14 cellular contexts compared by ENCODE assay signal in genomic region chr16:57620316-57621231, GRCh38. TPM values are rescaled to one million over a fixed set of nuclear protein-coding genes. Genes with fewer than 3 reads are reported as not detected.
DNase-seq lines count a peak whose midpoint lies in the region; ATAC-seq, FAIRE-seq and TF ChIP-seq lines count a peak whose summit lies in the region.
"Had no signal": no experiment of that assay in that cellular context is flagged by ENCODE, and none has a peak within 500 bp of the region (broad histone marks: within the 10 kb centered on the region; RNA-seq: fewer than 3 reads in every experiment).

No MANE protein-coding gene starts in this region.

- no peaks in the 10 kb centered on the region for H3K9me3 Mint-ChIP-seq in mesothelial cell of epicardium
- H3K9me3 Mint-ChIP-seq: activated T-cell treated with anti-CD3 and anti-CD28 coated beads, Interleukin-2, amount 50 U/mL, for 24 hours; CD4-positive, CD25-positive, alpha-beta regulatory T cell; neural crest cell had no signal

- H3K4me2 ChIP-seq in mammary epithelial cell (ENCODE audit: insufficient read depth, low read depth, low read length) = peak overlapping the region; percentile 97
- H3K4me2 ChIP-seq: KMS-11 had no signal

- WGBS in mammary epithelial cell (ENCODE audit: low coverage, missing lambda C conversion rate) = under 1% methylated on average over 26 of the region's 27 CpGs

- H4K20me1 ChIP-seq in mammary epithelial cell (ENCODE audit: insufficient read depth, low read length) = no peaks in the 10 kb centered on the region

- ATAC-seq in GM19023 (IDR thresholded peaks at IDR 0.05; ENCODE audit: unreplicated experiment) (no peak), GM21423 (IDR thresholded peaks at IDR 0.05; ENCODE audit: unreplicated experiment) (no peak)

- TF ChIP-seq CTCF in right atrium auricular region (IDR thresholded peaks at IDR 0.05) (no peak), mammary epithelial cell (conservative IDR thresholded peaks at IDR 0.05 in 1 of 2, IDR thresholded peaks at IDR 0.05 in 1 of 2; ENCODE audit: extremely low read depth in 1 of 2, insufficient read depth in 1 of 2, low read depth in 1 of 2, low read length in 2 of 2) (no peak), mesothelial cell of epicardium (IDR thresholded peaks at IDR 0.05; ENCODE audit: unreplicated experiment) (no peak), uterus (IDR thresholded peaks at IDR 0.05) (no peak)

- DNase-seq in cardiac septum (ENCODE audit: low spot score) = peak; percentile 63
- no peak for DNase-seq in right atrium auricular region (ENCODE audit: low spot score)
- peak; percentile 71 for DNase-seq in mammary epithelial cell
- peak; percentile 14 to 64 for DNase-seq in mesothelial cell of epicardium (ENCODE audit: low spot score in 2 of 2, unreplicated experiment in 2 of 2)
- peak; percentile 11 to 12 for DNase-seq in uterus
- no peak for DNase-seq in HTR-8/SVneo (ENCODE audit: insufficient read length, low spot score)
- DNase-seq: activated T-cell treated with anti-CD3 and anti-CD28 coated beads, Interleukin-2, amount 50 U/mL, for 24 hours; CD4-positive, CD25-positive, alpha-beta regulatory T cell had no signal

- intact Hi-C loops in cardiac septum (cut with DNase I) = no loop called here
- intact Hi-C loops in mammary epithelial cell (cut with micrococcal nuclease) = no loop called here
- intact Hi-C loops in uterus (cut with DNase I; ENCODE audit: low total_unique reads) = no loop called here

- no TSS peak for BruUV-seq in mammary epithelial cell (replicated peaks; lab: Mats Ljungman, UMichigan)

- H3K27ac ChIP-seq in right atrium auricular region = no peak overlapping the region
- H3K27ac ChIP-seq in mammary epithelial cell (ENCODE audit: insufficient read depth, low read depth, low read length) = peak overlapping the region; percentile 73
- H3K27ac ChIP-seq in uterus = no peak overlapping the region
- H3K27ac ChIP-seq: KMS-11 had no signal

- peak overlapping the region; percentile 73 for H3K27ac Mint-ChIP-seq in mesothelial cell of epicardium
- H3K27ac Mint-ChIP-seq: activated T-cell treated with anti-CD3 and anti-CD28 coated beads, Interleukin-2, amount 50 U/mL, for 24 hours; CD4-positive, CD25-positive, alpha-beta regulatory T cell had no signal

- no peak for FAIRE-seq in HTR-8/SVneo (lab: Jason Lieb, UNC)
- FAIRE-seq: GM12891, TTC549 had no signal

- H3K4me3 ChIP-seq in right atrium auricular region = no peak overlapping the region
- H3K4me3 ChIP-seq in mammary epithelial cell (replicated peaks in 1 of 3; ENCODE audit: insufficient read depth in 1 of 3, low read depth in 2 of 3, low read length in 3 of 3) = peak overlapping the region; percentile 41 to 80 (median 77)
- H3K4me3 ChIP-seq in uterus = no peak overlapping the region

- H3K4me1 ChIP-seq in right atrium auricular region = peaks cover 0 to 30% of the 10 kb centered on the region in 2 donors
- H3K4me1 ChIP-seq in mammary epithelial cell (ENCODE audit: insufficient read depth, low read length) = peaks cover 70% of the 10 kb centered on the region
- peaks cover 0 to 16% of the 10 kb centered on the region in 2 donors for H3K4me1 ChIP-seq in uterus

- dilution Hi-C loops in mammary epithelial cell (cut with HindIII; ENCODE audit: low sequenced_read_pairs) = no loop called here

- peak overlapping the region; percentile 85 for H2AFZ ChIP-seq in mammary epithelial cell (ENCODE audit: low read depth, low read length)

- peak overlapping the region; percentile 68 for H3K9ac ChIP-seq in mammary epithelial cell (ENCODE audit: insufficient read depth, low read length)
- H3K9ac ChIP-seq: KMS-11 had no signal

- H3K4me3 Mint-ChIP-seq in mesothelial cell of epicardium = peak overlapping the region; percentile 63
- H3K4me3 Mint-ChIP-seq: activated T-cell treated with anti-CD3 and anti-CD28 coated beads, Interleukin-2, amount 50 U/mL, for 24 hours; CD4-positive, CD25-positive, alpha-beta regulatory T cell; neural crest cell had no signal

- in situ Hi-C loops in mammary epithelial cell (cut with MboI; ENCODE audit: low sequenced_read_pairs in 2 of 2) = no loop called here

- TF ChIP-seq POLR2A in uterus (IDR thresholded peaks at IDR 0.05) = no peak

- H3K27me3 ChIP-seq in right atrium auricular region (no peaks in the 10 kb centered on the region), mammary epithelial cell (ENCODE audit: insufficient read depth, low read length) (no peaks in the 10 kb centered on the region), uterus (no peaks in the 10 kb centered on the region)

- no peaks in the 10 kb centered on the region for H3K36me3 Mint-ChIP-seq in mesothelial cell of epicardium
- H3K36me3 Mint-ChIP-seq: CD4-positive, CD25-positive, alpha-beta regulatory T cell had no signal

- H3K79me2 ChIP-seq in mammary epithelial cell (ENCODE audit: insufficient read depth, low read length) = peaks cover 48% of the 10 kb centered on the region

- peaks cover 68% of the 10 kb centered on the region for H3K4me1 Mint-ChIP-seq in mesothelial cell of epicardium
- H3K4me1 Mint-ChIP-seq: CD4-positive, CD25-positive, alpha-beta regulatory T cell had no signal

- H3K36me3 ChIP-seq in right atrium auricular region (no peaks in the 10 kb centered on the region), mammary epithelial cell (ENCODE audit: insufficient read depth, low read length) (no peaks in the 10 kb centered on the region), uterus (no peaks in the 10 kb centered on the region)

- CTCF ChIA-PET in mammary epithelial cell (lab: Charles Lee; ENCODE audit: low non-redundant PET) = interaction anchor here (1.3 kb wide), 1 partner anchor 30 kb away, joined by 3 read pairs; no protein-coding TSS in a partner anchor

- no peaks in the 10 kb centered on the region for H3K9me3 ChIP-seq in right atrium auricular region
- no peaks in the 10 kb centered on the region for H3K9me3 ChIP-seq in mammary epithelial cell (replicated peaks; ENCODE audit: insufficient read depth, low read length)
- no peaks in the 10 kb centered on the region for H3K9me3 ChIP-seq in uterus

- no peaks in the 10 kb centered on the region for H3K27me3 Mint-ChIP-seq in mesothelial cell of epicardium (ENCODE audit: low read depth)
- H3K27me3 Mint-ChIP-seq: activated T-cell treated with anti-CD3 and anti-CD28 coated beads, Interleukin-2, amount 50 U/mL, for 24 hours had no signal

RNA-seq across cellular contexts. Expression of gene ADGRG1, which starts 7.9 kb away (rescaled TPM):
- 15.9 TPM for total RNA-seq in cardiac septum
- 10 to 100 TPM; 12.6 to 25.5 TPM for total RNA-seq in right atrium auricular region
- 100 to 1,000 TPM; 195 to 196 TPM for total RNA-seq in mammary epithelial cell
- 125 TPM for polyA plus RNA-seq in mammary epithelial cell
- 186 TPM for polyA minus RNA-seq in mammary epithelial cell
- 65.8 to 67.1 TPM (median 66.9 TPM) in 3 replicates for total RNA-seq in mesothelial cell of epicardium
- 10 to 100 TPM in 1 of 4 donors, 1 to 10 TPM in 3; 6.5 to 87.0 (median 7.8) TPM for total RNA-seq in uterus

RNA-seq across cellular contexts. Expression of gene ADGRG3, which starts 47.5 kb away (rescaled TPM):
- total RNA-seq in cardiac septum = 1.0 TPM
- 1 to 10 TPM in 1 of 2 donors, under 1 TPM in 1; 0.75 to 1.0 TPM for total RNA-seq in right atrium auricular region
- not detected for total RNA-seq in mammary epithelial cell
- not detected for polyA plus RNA-seq in mammary epithelial cell
- polyA minus RNA-seq in mammary epithelial cell = not detected
- 0.38 TPM in 1 of 3 replicates, not detected in the others for total RNA-seq in mesothelial cell of epicardium
- total RNA-seq in uterus = 1 to 10 TPM in 3 of 4 donors, not detected in 1; 1.0 to 3.2 (median 2.5) TPM
- total RNA-seq: neural crest cell had no signal
- polyA plus RNA-seq: CD4-positive, CD25-positive, alpha-beta regulatory T cell had no signal

Comparison
In these comparisons a context has a peak if more than half of its experiments do, and no peak if none do; other contexts are left out.
1. DNase-seq: peak in cardiac septum (single experiment), mammary epithelial cell (single experiment), mesothelial cell of epicardium (2 of 2) and uterus (2 of 2); none in right atrium auricular region (single experiment) and HTR-8/SVneo (single experiment).
2. H3K4me3 ChIP-seq: peak in mammary epithelial cell (3 of 3); none in right atrium auricular region (0 of 2) and uterus (0 of 2).